ENCODE assay signal across 15 cellular contexts in genomic region chr16:53043462-53043861, GRCh38. TPM values are rescaled to one million over a fixed set of nuclear protein-coding genes. Genes with fewer than 3 reads are reported as not detected.
DNase-seq lines count a peak whose midpoint lies in the region; ATAC-seq, FAIRE-seq and TF ChIP-seq lines count a peak whose summit lies in the region.
"Had no signal": no experiment of that assay in that cellular context is flagged by ENCODE, and none has a peak within 500 bp of the region (broad histone marks: within the 10 kb centered on the region; RNA-seq: fewer than 3 reads in every experiment).

No MANE protein-coding gene starts in this region.

- no peak overlapping the region for H3K4me3 ChIP-seq in A549
- peak overlapping the region in 2 of 3 donors; percentile 50 to 60 for H3K4me3 ChIP-seq in breast epithelium
- peak overlapping the region; percentile 17 to 35 for H3K4me3 ChIP-seq in right atrium auricular region
- no peak overlapping the region for H3K4me3 ChIP-seq in HAP-1
- H3K4me3 ChIP-seq in Peyer's patch, result no peak overlapping the region

- TF ChIP-seq POLR2A in A549 (IDR thresholded peaks at IDR 0.05; ENCODE audit: low read length), result no peak
- no peak for TF ChIP-seq POLR2A in breast epithelium (IDR thresholded peaks at IDR 0.05)
- no peak for TF ChIP-seq POLR2A in Peyer's patch (IDR thresholded peaks at IDR 0.05)

- intact Hi-C loops in breast epithelium (cut with DNase I; ENCODE audit: low total_unique reads), result no loop called here

- TF ChIP-seq CTCF in A549 (IDR thresholded peaks at IDR 0.05), result no peak
- TF ChIP-seq CTCF in breast epithelium (IDR thresholded peaks at IDR 0.05), result no peak
- no peak for TF ChIP-seq CTCF in right atrium auricular region (IDR thresholded peaks at IDR 0.05)
- no peak for TF ChIP-seq CTCF in omental fat pad (IDR thresholded peaks at IDR 0.05)
- TF ChIP-seq CTCF in Peyer's patch (IDR thresholded peaks at IDR 0.05), result no peak

- 0 out of 6 replicates have a peak overlapping the region, but pooled peaks of 1 of the 2 experiments have one; percentile 29 for H3K27ac ChIP-seq in A549
- H3K27ac ChIP-seq in breast epithelium, result peak overlapping the region; percentile 79 to 89
- H3K27ac ChIP-seq in right atrium auricular region, result peak overlapping the region; percentile 66 to 77
- H3K27ac ChIP-seq in Peyer's patch, result no peak overlapping the region
- H3K27ac ChIP-seq: VCaP had no signal

- no peak; a peak in 1 of 6 replicates for ATAC-seq in A549
- ATAC-seq in omental fat pad (ENCODE audit: low FRiP score), result peak; percentile 55
- ATAC-seq: left lobe of liver; stimulated activated memory B cell treated with anti-CD40 and anti-IgM and Interleukin-4, amounts not matched to agents 10 μg/mL and 1 μg/mL and 100 μg/mL, for 72 hours had no signal

- CTCF ChIA-PET in A549 (lab: Yijun Ruan, JAX), result interaction anchor here (1.3 to 2.2 kb wide), 2 partner anchors 21 to 115 kb away, joined by 3 to 6 read pairs; no protein-coding TSS in a partner anchor

- WGBS in A549 (ENCODE audit: missing lambda C conversion rate), result 63% methylated on average over 5 of the region's 5 CpGs

- DNase-seq in A549 (ENCODE audit: low read depth in 1 of 2, low spot score in 1 of 2) (no peak), breast epithelium (ENCODE audit: low spot score in 2 of 2) (no peak), right atrium auricular region (ENCODE audit: low spot score) (no peak), omental fat pad (ENCODE audit: low spot score) (no peak), DMS153 (lab: John Stamatoyannopoulos, UW) (no peak), activated gamma-delta T cell treated with Interleukin-2 at 50 U/mL for 16 hours (no peak), HAP-1 (ENCODE audit: low spot score in 2 of 2) (no peak), Peyer's patch (no peak)
- DNase-seq: DND-41; NCI-H2081 treated with DMSO at 0.1 percent for 48 hours; stimulated activated CD4-positive, alpha-beta T cell treated with anti-CD3 and anti-CD28 coated beads, Interleukin-15, amount 100 ng/mL, for 24 hours had no signal

- FAIRE-seq in A549 (lab: Jason Lieb, UNC), result no peak
- FAIRE-seq: RCC 7860 had no signal

- no peaks in the 10 kb centered on the region for H3K27me3 ChIP-seq in breast epithelium
- no peaks in the 10 kb centered on the region for H3K27me3 ChIP-seq in right atrium auricular region
- peaks cover 18% of the 10 kb centered on the region for H3K27me3 ChIP-seq in HAP-1 (ENCODE audit: low read depth)
- no peaks in the 10 kb centered on the region for H3K27me3 ChIP-seq in Peyer's patch

- H3K9me3 ChIP-seq in A549 (no peaks in the 10 kb centered on the region; the same call in 2 of the 3 replicates), breast epithelium (no peaks in the 10 kb centered on the region), right atrium auricular region (no peaks in the 10 kb centered on the region), HAP-1 (no peaks in the 10 kb centered on the region), Peyer's patch (no peaks in the 10 kb centered on the region)

- TF ChIP-seq EP300 in A549 (IDR thresholded peaks at IDR 0.05), result no peak

- POLR2A ChIA-PET in A549 (lab: Yijun Ruan, JAX), result no interaction called here

- H3K4me2 ChIP-seq in A549, result peak overlapping the region; percentile 16; the same call in 1 of the 3 replicates

- H3K4me1 ChIP-seq in A549 (peaks cover 24% of the 10 kb centered on the region), breast epithelium (peaks cover 6 to 12% of the 10 kb centered on the region in 2 donors), right atrium auricular region (peaks cover 0 to 31% of the 10 kb centered on the region in 2 donors), HAP-1 (no peaks in the 10 kb centered on the region; the same call in 1 of the 2 replicates), Peyer's patch (peaks cover 0 to 33% (median 0%) of the 10 kb centered on the region in 4 donors)

- TF ChIP-seq RAD21 in A549 (conservative IDR thresholded peaks at IDR 0.05 in 1 of 2, IDR thresholded peaks at IDR 0.05 in 1 of 2), result no peak

- in situ Hi-C loops in HAP-1 (cut with MboI; ENCODE audit: low sequenced_read_pairs), result no loop called here

- H3K36me3 ChIP-seq in breast epithelium, result no peaks in the 10 kb centered on the region
- H3K36me3 ChIP-seq in right atrium auricular region, result no peaks in the 10 kb centered on the region
- no peaks in the 10 kb centered on the region for H3K36me3 ChIP-seq in HAP-1 (replicated peaks)
- H3K36me3 ChIP-seq in Peyer's patch, result no peaks in the 10 kb centered on the region

TF ChIP-seq in A549, 52 proteins besides CTCF, POLR2A, EP300 and RAD21:
- TF ChIP-seq RNF2 (IDR thresholded peaks at IDR 0.05; ENCODE audit: borderline replicate concordance, low read depth) (no peak), CEBPB (IDR thresholded peaks at IDR 0.05) (no peak), FOXS1 (CRISPR knock-in tag; IDR thresholded peaks at IDR 0.05) (no peak), SREBF2 (IDR thresholded peaks at IDR 0.05) (no peak), ESRRA (IDR thresholded peaks at IDR 0.05; ENCODE audit: borderline replicate concordance, low read length) (no peak), PHF8 (IDR thresholded peaks at IDR 0.05; ENCODE audit: borderline replicate concordance, low read depth) (no peak), BCL3 (IDR thresholded peaks at IDR 0.05) (no peak)
- TF ChIP-seq, protein P1, sequence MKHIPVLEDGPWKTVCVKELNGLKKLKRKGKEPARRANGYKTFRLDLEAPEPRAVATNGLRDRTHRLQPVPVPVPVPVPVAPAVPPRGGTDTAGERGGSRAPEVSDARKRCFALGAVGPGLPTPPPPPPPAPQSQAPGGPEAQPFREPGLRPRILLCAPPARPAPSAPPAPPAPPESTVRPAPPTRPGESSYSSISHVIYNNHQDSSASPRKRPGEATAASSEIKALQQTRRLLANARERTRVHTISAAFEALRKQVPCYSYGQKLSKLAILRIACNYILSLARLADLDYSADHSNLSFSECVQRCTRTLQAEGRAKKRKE (CRISPR knock-in tag; IDR thresholded peaks at IDR 0.05; ENCODE audit: low read depth), result no peak

RNA-seq across cellular contexts. Expression of gene CHD9NB, which starts 9.2 kb away (rescaled TPM):
- polyA plus RNA-seq in A549 (2011; rRNA removed) (2.0 and 2.6 TPM in 2 replicates), A549 (2017; fragmentation: RNase III; extraction: RNeasy Plus Mini Kit Qiagen cat#74134 plus additional on column Dnase treatment) (2.8 to 3.4 TPM (median 3.0 TPM) in 3 replicates)
- 0.98 and 1.3 TPM in 2 replicates for polyA plus RNA-seq in A549 (2012; cell fraction: cytosol; rRNA removed)
- polyA plus RNA-seq in A549 (2012; cell fraction: nucleus; rRNA removed), result 0.53 and 0.72 TPM in 2 replicates
- polyA minus RNA-seq in A549 (2011; rRNA and poly(A)+ RNA removed), result 5.0 and 6.3 TPM in 2 replicates
- total RNA-seq in breast epithelium (10 to 100 TPM in 1 of 3 donors, 1 to 10 TPM in 2; 1.3 to 16.4 (median 3.3) TPM), right atrium auricular region (under 1 TPM; 0.33 to 0.67 TPM), omental fat pad (1 to 10 TPM in 1 of 4 donors, under 1 TPM in 3; 0.48 to 5.5 (median 0.86) TPM), Peyer's patch (1 to 10 TPM in 3 of 4 donors, not detected in 1; 2.4 to 6.9 (median 3.2) TPM)

RNA-seq across cellular contexts. Expression of gene CHD9, which starts 11.3 kb away (rescaled TPM):
- polyA plus RNA-seq in A549 (2011; rRNA removed), result 44.9 and 51.6 TPM in 2 replicates
- polyA plus RNA-seq in A549 (2012; cell fraction: cytosol; rRNA removed), result 5.3 and 5.4 TPM in 2 replicates
- polyA plus RNA-seq in A549 (2012; cell fraction: nucleus; rRNA removed), result 4.7 and 5.5 TPM in 2 replicates
- polyA plus RNA-seq in A549 (2017; fragmentation: RNase III; extraction: RNeasy Plus Mini Kit Qiagen cat#74134 plus additional on column Dnase treatment), result 16.2 to 17.9 TPM (median 17.8 TPM) in 3 replicates
- polyA minus RNA-seq in A549 (2011; rRNA and poly(A)+ RNA removed), result 61.4 and 65.6 TPM in 2 replicates
- total RNA-seq in breast epithelium, result 100 to 1,000 TPM in 2 of 3 donors, 10 to 100 TPM in 1; 93.8 to 160 (median 158) TPM
- total RNA-seq in right atrium auricular region, result 10 to 100 TPM; 49.8 to 54.1 TPM
- total RNA-seq in omental fat pad, result 100 to 1,000 TPM in 2 of 4 donors, 10 to 100 TPM in 2; 59.0 to 210 (median 80.4) TPM
- 100 to 1,000 TPM in 1 of 4 donors, 10 to 100 TPM in 3; 48.4 to 187 (median 79.3) TPM for total RNA-seq in Peyer's patch

Comparison
In these comparisons a context has a peak if more than half of its experiments do, and no peak if none do; other contexts are left out.
1. H3K27ac ChIP-seq: peak in breast epithelium (2 of 2) and right atrium auricular region (2 of 2); none in Peyer's patch (0 of 4).
2. H3K4me3 ChIP-seq: peak in breast epithelium (2 of 3) and right atrium auricular region (2 of 2); none in A549 (single experiment), HAP-1 (single experiment) and Peyer's patch (0 of 4).